Comparison of ENCODE assay signal across 20 cellular contexts in the genomic region with DNA sequence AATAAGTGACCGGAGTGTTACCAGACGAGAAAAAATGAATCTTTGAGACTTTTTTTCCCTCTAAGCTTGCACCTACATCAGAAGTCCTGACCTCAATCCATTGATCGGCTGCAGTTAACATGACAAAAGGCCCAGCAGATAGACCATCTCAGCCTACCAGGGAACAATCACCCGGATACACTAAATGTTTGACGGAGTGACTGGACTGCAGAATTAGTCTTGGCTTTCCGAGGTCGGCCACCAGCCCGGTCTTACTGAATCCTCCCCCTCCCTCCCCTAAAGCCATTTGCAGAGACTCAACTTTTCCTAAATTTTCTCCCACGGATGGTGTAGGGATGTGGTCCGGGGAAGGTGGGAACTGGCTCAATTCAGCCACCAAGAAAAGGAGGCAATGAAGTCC.
DNase-seq lines count a peak whose midpoint lies in the region; ATAC-seq, FAIRE-seq and TF ChIP-seq lines count a peak whose summit lies in the region.
"Had no signal": no experiment of that assay in that cellular context is flagged by ENCODE, and none has a peak within 500 bp of the region (broad histone marks: within the 10 kb centered on the region; RNA-seq: fewer than 3 reads in every experiment).

No MANE protein-coding gene starts in this region.

- BruUV-seq in HepG2 (replicated peaks; lab: Mats Ljungman, UMichigan), result no TSS peak

- H3K27me3 ChIP-seq in HepG2 (ENCODE audit: control insufficient read depth in 1 of 2, insufficient read depth in 2 of 2, low read length in 2 of 2), result peaks cover 2 to 41% of the 10 kb centered on the region in 2 experiments
- no peaks in the 10 kb centered on the region for H3K27me3 ChIP-seq in right lobe of liver
- H3K27me3 ChIP-seq in sigmoid colon, result peaks cover 0 to 12% (median 0%) of the 10 kb centered on the region in 3 donors
- H3K27me3 ChIP-seq in testis, result no peaks in the 10 kb centered on the region
- H3K27me3 ChIP-seq: Peyer's patch had no signal

- no peak overlapping the region for H3K9ac ChIP-seq in HepG2 (ENCODE audit: insufficient read depth, low read depth, low read length)

- in situ Hi-C loops in HepG2 (cut with HindIII; ENCODE audit: extremely low pct_ligation_motif_present, low pct_unique_long_range_greater_than_20kb), result no loop called here

- POLR2A ChIA-PET in HepG2 (lab: Yijun Ruan, JAX), result no interaction called here

- no peaks in the 10 kb centered on the region for H4K20me1 ChIP-seq in HepG2 (ENCODE audit: insufficient read depth, low read length)

- H3K36me3 ChIP-seq in HepG2 (replicated peaks in 1 of 2; ENCODE audit: control insufficient read depth in 1 of 2, insufficient read depth in 2 of 2, low read length in 2 of 2) (no peaks in the 10 kb centered on the region), right lobe of liver (no peaks in the 10 kb centered on the region), sigmoid colon (no peaks in the 10 kb centered on the region), testis (ENCODE audit: low read depth, missing control alignments) (no peaks in the 10 kb centered on the region)
- H3K36me3 ChIP-seq: Peyer's patch had no signal

- intact Hi-C loops in HepG2 (cut with micrococcal nuclease; ENCODE audit: unreplicated experiment) (no loop called here), right lobe of liver (cut with DNase I) (no loop called here), sigmoid colon (cut with DNase I) (no loop called here), testis (cut with DNase I; ENCODE audit: low total_unique reads) (no loop called here)

- H3K27ac ChIP-seq in HepG2 (ENCODE audit: extremely low read length, insufficient read depth, low read length) (no peak overlapping the region), right lobe of liver (no peak overlapping the region), sigmoid colon (no peak overlapping the region), testis (no peak overlapping the region)
- H3K27ac ChIP-seq: 22Rv1, HL-60, Peyer's patch had no signal

- CTCF ChIA-PET in HepG2 (lab: Yijun Ruan, JAX; ENCODE audit: low intra/inter-chr PET ratio, low total read pairs), result no interaction called here

- no peak for TF ChIP-seq EP300 in HepG2 (IDR thresholded peaks at IDR 0.05; ENCODE audit: low read depth in 2 of 2, low read length in 2 of 2)
- TF ChIP-seq EP300 in HepG2 (CRISPR knock-in tag; IDR thresholded peaks at IDR 0.05; ENCODE audit: borderline replicate concordance), result no peak
- no peak for TF ChIP-seq EP300 in sigmoid colon (IDR thresholded peaks at IDR 0.05)

- no peak for TF ChIP-seq POLR2A in HepG2 (IDR thresholded peaks at IDR 0.05; ENCODE audit: insufficient read depth in 1 of 2, low read depth in 2 of 2, low read length in 2 of 2)
- TF ChIP-seq POLR2A in right lobe of liver (IDR thresholded peaks at IDR 0.05), result no peak
- no peak for TF ChIP-seq POLR2A in sigmoid colon (IDR thresholded peaks at IDR 0.05)
- TF ChIP-seq POLR2A in testis (IDR thresholded peaks at IDR 0.05), result no peak

- H3K4me3 Mint-ChIP-seq in glutamatergic neuron (ENCODE audit: unreplicated experiment), result no peak overlapping the region
- H3K4me3 Mint-ChIP-seq: B cell had no signal

- no peak for DNase-seq in HepG2 (ENCODE audit: low spot score)
- no peak for DNase-seq in right lobe of liver
- no peak for DNase-seq in glutamatergic neuron
- peak; percentile 56 for DNase-seq in iPS-NIHi11 (ENCODE audit: low spot score)
- DNase-seq in sigmoid colon, result no peak
- no peak for DNase-seq in kidney tubule cell (ENCODE audit: low spot score)
- DNase-seq in testis, result no peak
- DNase-seq in GF-D8 (lab: John Stamatoyannopoulos, UW), result no peak
- DNase-seq: COR-L47, NCI-H146, NCI-H2029 treated with DMSO at 0.1 percent for 48 hours, NCI-H2171 treated with DMSO at 0.1 percent for 48 hours, NCI-H446, Peyer's patch had no signal

- no peaks in the 10 kb centered on the region for H3K9me3 Mint-ChIP-seq in glutamatergic neuron (ENCODE audit: unreplicated experiment)

- ATAC-seq in HepG2 (no peak), right lobe of liver (no peak)

- no peaks in the 10 kb centered on the region for H3K4me1 ChIP-seq in HepG2 (ENCODE audit: insufficient read depth, low read length)
- H3K4me1 ChIP-seq in right lobe of liver, result no peaks in the 10 kb centered on the region
- no peaks in the 10 kb centered on the region for H3K4me1 ChIP-seq in sigmoid colon
- H3K4me1 ChIP-seq in testis, result no peaks in the 10 kb centered on the region
- H3K4me1 ChIP-seq: Peyer's patch had no signal

- no peak overlapping the region for H3K4me2 ChIP-seq in HepG2 (ENCODE audit: low read depth, low read length)

- TF ChIP-seq RAD21 in HepG2 (CRISPR knock-in tag; IDR thresholded peaks at IDR 0.05), result no peak

- H3K9me3 ChIP-seq in HepG2 (ENCODE audit: low read length) (no peaks in the 10 kb centered on the region), right lobe of liver (no peaks in the 10 kb centered on the region), sigmoid colon (no peaks in the 10 kb centered on the region), testis (no peaks in the 10 kb centered on the region)

- H3K27me3 Mint-ChIP-seq in glutamatergic neuron (ENCODE audit: unreplicated experiment), result peaks cover 4% of the 10 kb centered on the region

- H3K36me3 Mint-ChIP-seq in glutamatergic neuron (ENCODE audit: unreplicated experiment), result no peaks in the 10 kb centered on the region

- no peak overlapping the region for H2AFZ ChIP-seq in HepG2 (ENCODE audit: low read length)

- H3K4me3 ChIP-seq in HepG2 (replicated peaks in 1 of 3; ENCODE audit: insufficient read depth in 1 of 3, low read depth in 2 of 3, low read length in 3 of 3) (no peak overlapping the region), right lobe of liver (no peak overlapping the region), sigmoid colon (no peak overlapping the region), testis (no peak overlapping the region)
- H3K4me3 ChIP-seq: Peyer's patch had no signal

- no peak for FAIRE-seq in HepG2 (lab: Jason Lieb, UNC)
- FAIRE-seq: GM12891, GM18507, H54 had no signal

- TF ChIP-seq CTCF in HepG2 (CRISPR knock-in tag; IDR thresholded peaks at IDR 0.05) (no peak), right lobe of liver (IDR thresholded peaks at IDR 0.05) (no peak), glutamatergic neuron (IDR thresholded peaks at IDR 0.05; ENCODE audit: partially characterized antibody, unreplicated experiment) (no peak), sigmoid colon (IDR thresholded peaks at IDR 0.05) (no peak), testis (IDR thresholded peaks at IDR 0.05) (no peak)

- H3K27ac Mint-ChIP-seq in glutamatergic neuron (ENCODE audit: unreplicated experiment), result peak overlapping the region; percentile 2
- H3K27ac Mint-ChIP-seq: B cell had no signal

- WGBS in HepG2 (ENCODE audit: low lambda C conversion rate), result 8% methylated on average over 9 of the region's 10 CpGs
- 29% methylated on average over 10 of the region's 10 CpGs for WGBS in right lobe of liver (ENCODE audit: insufficient coverage, low coverage, low lambda C conversion rate, missing lambda C conversion rate)
- 53 to 85% methylated on average over 10 of the region's 10 CpGs for WGBS in sigmoid colon, 2 donors
- 58% methylated on average over 10 of the region's 10 CpGs for WGBS in testis, 2 donors

- H3K4me1 Mint-ChIP-seq in glutamatergic neuron (ENCODE audit: low read depth, unreplicated experiment), result peaks cover 4% of the 10 kb centered on the region

- no peaks in the 10 kb centered on the region for H3K79me2 ChIP-seq in HepG2 (ENCODE audit: insufficient read depth, low read length)

TF ChIP-seq in HepG2, 621 proteins besides CTCF, POLR2A, EP300 and RAD21:
- TF ChIP-seq EZH2 (conservative IDR thresholded peaks at IDR 0.05; ENCODE audit: low read depth, low read length), result 0 out of 2 replicates have a peak, but pooled peaks have one; percentile 43
- TF ChIP-seq ZNF143 (CRISPR knock-in tag; IDR thresholded peaks at IDR 0.05), result no peak
- no peak for TF ChIP-seq ZNF607 (CRISPR knock-in tag; IDR thresholded peaks at IDR 0.05; ENCODE audit: borderline replicate concordance)
